Comparison of ENCODE assay signal across 8 cellular contexts in the genomic region with DNA sequence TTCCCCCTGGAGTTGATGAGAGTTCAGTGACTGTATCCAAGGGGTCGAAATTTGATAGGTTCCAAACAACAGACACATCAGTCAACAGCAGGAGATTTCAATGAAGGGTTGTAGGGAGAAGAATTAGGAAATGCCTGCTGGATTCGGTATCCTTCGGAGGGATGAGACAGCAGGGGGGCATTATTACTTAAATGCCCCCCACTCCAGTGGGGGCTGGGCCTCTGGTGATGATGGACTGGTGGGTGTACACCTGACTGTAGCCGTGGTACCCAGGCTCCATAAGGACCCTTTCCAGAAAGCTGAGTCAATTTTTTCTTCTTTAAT. TPM values are rescaled to one million over a fixed set of nuclear protein-coding genes. Genes with fewer than 3 reads are reported as not detected.
DNase-seq lines count a peak whose midpoint lies in the region; ATAC-seq and TF ChIP-seq lines count a peak whose summit lies in the region.

No MANE protein-coding gene starts in this region.

- peak overlapping the region in 1 of 10 donors; percentile 8 for H3K4me3 Mint-ChIP-seq in naive thymus-derived CD8-positive, alpha-beta T cell

- H3K4me2 ChIP-seq in OCI-LY7 (ENCODE audit: low read length): no peak overlapping the region

- no peaks in the 10 kb centered on the region for H3K9me3 Mint-ChIP-seq in naive thymus-derived CD8-positive, alpha-beta T cell

- no peaks in the 10 kb centered on the region for H3K9me2 ChIP-seq in OCI-LY7 (ENCODE audit: insufficient read depth, low read length)

- H2AFZ ChIP-seq in ACC112 (ENCODE audit: low read length, unreplicated experiment): no peak overlapping the region
- no peak overlapping the region for H2AFZ ChIP-seq in OCI-LY7 (ENCODE audit: low read length)

- TF ChIP-seq CTCF in colonic mucosa (IDR thresholded peaks at IDR 0.05) (no peak), OCI-LY7 (conservative IDR thresholded peaks at IDR 0.05; ENCODE audit: low read length) (no peak)

- CTCF ChIA-PET in OCI-LY7 (lab: Charles Lee; ENCODE audit: unreplicated experiment): no interaction called here

- H3K4me1 ChIP-seq in ACC112 (ENCODE audit: control insufficient read depth, insufficient read depth, low read length, unreplicated experiment): peaks cover 60% of the 10 kb centered on the region
- H3K4me1 ChIP-seq in colonic mucosa: peaks cover 29% of the 10 kb centered on the region
- H3K4me1 ChIP-seq in OCI-LY7 (ENCODE audit: insufficient read depth, low read length, poor library complexity, severe bottlenecking): peaks cover 20% of the 10 kb centered on the region

- H3K27me3 ChIP-seq in ACC112 (ENCODE audit: insufficient read depth, low read length): no peaks in the 10 kb centered on the region
- H3K27me3 ChIP-seq in colonic mucosa: no peaks in the 10 kb centered on the region

- H4K20me1 ChIP-seq in OCI-LY7 (ENCODE audit: insufficient read depth, low read length): no peaks in the 10 kb centered on the region; the same call in 1 of the 2 replicates

- intact Hi-C loops in colonic mucosa (cut with DNase I): no loop called here
- intact Hi-C loops in OCI-LY7 (cut with micrococcal nuclease; ENCODE audit: unreplicated experiment): no loop called here

- H3K4me3 ChIP-seq in ACC112 (ENCODE audit: low read depth, low read length) (peak overlapping the region; percentile 5; the same call in 1 of the 2 replicates), colonic mucosa (no peak overlapping the region), OCI-LY7 (ENCODE audit: low read depth, low read length, poor library complexity, severe bottlenecking) (no peak overlapping the region)

- peak overlapping the region in 6 of 10 donors; percentile 48 to 91 (median 82) for H3K27ac Mint-ChIP-seq in naive thymus-derived CD8-positive, alpha-beta T cell

- ATAC-seq in naive thymus-derived CD8-positive, alpha-beta T cell: no peak
- ATAC-seq in GM19324 (IDR thresholded peaks at IDR 0.05; ENCODE audit: low FRiP score, unreplicated experiment): no peak
- ATAC-seq in HG02840 (IDR thresholded peaks at IDR 0.05; ENCODE audit: low FRiP score, unreplicated experiment): no peak

- H3K36me3 Mint-ChIP-seq in naive thymus-derived CD8-positive, alpha-beta T cell: peaks cover 0 to 23% (median 4%) of the 10 kb centered on the region in 3 donors

- H3K36me3 ChIP-seq in ACC112 (ENCODE audit: insufficient read depth, low read length): 0 out of 2 replicates have a peak, but pooled peaks cover 6% of the 10 kb centered on the region
- no peaks in the 10 kb centered on the region for H3K36me3 ChIP-seq in colonic mucosa
- peaks cover 72% of the 10 kb centered on the region for H3K36me3 ChIP-seq in OCI-LY7 (ENCODE audit: insufficient read depth, low read length)

- H3K4me1 Mint-ChIP-seq in naive thymus-derived CD8-positive, alpha-beta T cell: peaks cover 27 to 85% (median 68%) of the 10 kb centered on the region in 4 donors

- POLR2A ChIA-PET in naive thymus-derived CD8-positive, alpha-beta T cell (lab: Charles Lee): interaction anchor here (2.6 kb wide), 1 partner anchor 42 kb away, joined by 13 read pairs; the partner anchor contains the start of gene ZMYND8
- POLR2A ChIA-PET in OCI-LY7 (lab: Charles Lee): no interaction called here

- H3K79me2 ChIP-seq in ACC112 (ENCODE audit: control insufficient read depth, insufficient read depth, low read length, unreplicated experiment) (peaks cover 62% of the 10 kb centered on the region), OCI-LY7 (ENCODE audit: insufficient read depth, low read depth, low read length) (peaks cover 95% of the 10 kb centered on the region)

- H3K9me3 ChIP-seq in colonic mucosa (no peaks in the 10 kb centered on the region), OCI-LY7 (ENCODE audit: low read length) (no peaks in the 10 kb centered on the region)

- DNase-seq in M059J (ENCODE audit: low read depth): peak; percentile 67
- no peak for DNase-seq in colonic mucosa
- DNase-seq in naive thymus-derived CD8-positive, alpha-beta T cell: no peak
- DNase-seq in OCI-LY7 (ENCODE audit: low spot score): no peak
- DNase-seq in germinal center (ENCODE audit: low spot score): no peak

- H3K9ac ChIP-seq in colonic mucosa (ENCODE audit: low read depth in 2 of 2, low read length in 2 of 2): peak overlapping the region; percentile 28 to 47

- H3K27ac ChIP-seq in ACC112 (ENCODE audit: low read depth, low read length) (peak overlapping the region; percentile 99), colonic mucosa (peak overlapping the region; percentile 96), OCI-LY7 (ENCODE audit: low read depth, low read length, poor library complexity, severe bottlenecking) (no peak overlapping the region)

- H3K27me3 Mint-ChIP-seq in naive thymus-derived CD8-positive, alpha-beta T cell: no peaks in the 10 kb centered on the region

- BruUV-seq in OCI-LY7 (replicated peaks; lab: Mats Ljungman, UMichigan): no TSS peak

RNA-seq across cellular contexts. Expression of gene ZMYND8, which starts 41.2 kb away (rescaled TPM):
- total RNA-seq in M059J (2014; rRNA removed; shearing (Covaris generic)): 23.6 and 49.6 TPM in 2 replicates
- total RNA-seq in colonic mucosa (10 to 100 TPM; 45.4 to 53.1 TPM), OCI-LY7 (2022) (69.1 and 77.0 TPM in 2 replicates)
- 10 to 100 TPM; 61.8 to 67.8 TPM for total RNA-seq in naive thymus-derived CD8-positive, alpha-beta T cell
- 10 to 100 TPM in 2 of 3 donors, 1 to 10 TPM in 1; 8.9 to 20.4 (median 13.5) TPM for polyA plus RNA-seq in naive thymus-derived CD8-positive, alpha-beta T cell
- total RNA-seq in OCI-LY7 (2014; rRNA removed; shearing (Covaris generic)): 26.1 and 30.4 TPM in 2 replicates
